ENCODE assay signal across 8 cellular contexts in genomic region chr14:77026930-77027537, GRCh38. TPM values are rescaled to one million over a fixed set of nuclear protein-coding genes. Genes with fewer than 3 reads are reported as not detected.
DNase-seq lines count a peak whose midpoint lies in the region; ATAC-seq and TF ChIP-seq lines count a peak whose summit lies in the region.

No MANE protein-coding gene starts in this region.

- DNase-seq in DND-41 (peak; percentile 46), NCI-H69 (lab: John Stamatoyannopoulos, UW) (peak; percentile 82), foreskin keratinocyte (no peak), osteocyte (ENCODE audit: extremely low spot score, unreplicated experiment) (no peak)
- peak; percentile 39 for DNase-seq in activated T-helper 9 cell treated with anti-CD3 and anti-CD28 coated beads, Interleukin-2, amount 50 U/mL, for 16 hours (ENCODE audit: low read depth)

- H3K4me1 ChIP-seq in DND-41 (ENCODE audit: insufficient read depth, low read length), result peaks cover 37% of the 10 kb centered on the region
- peaks cover 42% of the 10 kb centered on the region for H3K4me1 ChIP-seq in foreskin keratinocyte

- peak overlapping the region; percentile 98 for H3K4me2 ChIP-seq in DND-41 (ENCODE audit: insufficient read depth, low read length)

- H4K20me1 ChIP-seq in DND-41 (ENCODE audit: insufficient read depth, low read length), result peaks cover 24% of the 10 kb centered on the region

- H3K27me3 Mint-ChIP-seq in osteocyte (ENCODE audit: unreplicated experiment), result no peaks in the 10 kb centered on the region

- H3K27ac ChIP-seq in DND-41 (ENCODE audit: low read length) (no peak overlapping the region), foreskin keratinocyte (peak overlapping the region; percentile 86)

- H3K9me3 Mint-ChIP-seq in osteocyte (ENCODE audit: unreplicated experiment), result no peaks in the 10 kb centered on the region

- H2AFZ ChIP-seq in DND-41 (ENCODE audit: low read depth, low read length), result peak overlapping the region; percentile 86; the same call in 1 of the 2 replicates

- H3K4me1 Mint-ChIP-seq in osteocyte (ENCODE audit: unreplicated experiment), result peaks cover 57% of the 10 kb centered on the region

- H3K27me3 ChIP-seq in DND-41 (ENCODE audit: insufficient read depth, low read length, poor library complexity) (no peaks in the 10 kb centered on the region), foreskin keratinocyte (no peaks in the 10 kb centered on the region)

- peaks cover 17% of the 10 kb centered on the region for H3K36me3 ChIP-seq in DND-41 (ENCODE audit: insufficient read depth, low read length)

- peaks cover 31% of the 10 kb centered on the region for H3K36me3 Mint-ChIP-seq in osteocyte (ENCODE audit: unreplicated experiment)

- H3K9me3 ChIP-seq in DND-41 (ENCODE audit: insufficient read depth, low read length, severe bottlenecking), result no peaks in the 10 kb centered on the region

- peak overlapping the region; percentile 80 for H3K4me3 Mint-ChIP-seq in osteocyte (ENCODE audit: unreplicated experiment)

- peak overlapping the region; percentile 66 to 89; a peak in 3 of 4 replicates for H3K4me3 ChIP-seq in DND-41 (ENCODE audit: low read depth in 1 of 2, low read length in 2 of 2)

- no peak for TF ChIP-seq CTCF in DND-41 (IDR thresholded peaks at IDR 0.05; ENCODE audit: borderline replicate concordance, extremely low read depth, low read length, poor library complexity, severe bottlenecking)
- TF ChIP-seq CTCF in foreskin keratinocyte (conservative IDR thresholded peaks at IDR 0.05), result peak; percentile 50
- TF ChIP-seq CTCF in osteocyte (IDR thresholded peaks at IDR 0.05), result no peak

- peaks cover 20% of the 10 kb centered on the region for H3K79me2 ChIP-seq in DND-41 (ENCODE audit: insufficient read depth, low read length)

- H3K9ac ChIP-seq in DND-41 (ENCODE audit: low read depth, low read length), result peak overlapping the region; percentile 99

- peak; percentile 27 for ATAC-seq in DND-41 (ENCODE audit: insufficient read depth, low read depth)
- peak; percentile 17 for ATAC-seq in GM21825 (IDR thresholded peaks at IDR 0.05; ENCODE audit: unreplicated experiment)
- peak; percentile 16 for ATAC-seq in foreskin keratinocyte
- no peak for ATAC-seq in HG03565 (IDR thresholded peaks at IDR 0.05; ENCODE audit: unreplicated experiment)
- no peak for ATAC-seq in HG03039 (IDR thresholded peaks at IDR 0.05; ENCODE audit: unreplicated experiment)

- H3K27ac Mint-ChIP-seq in osteocyte (ENCODE audit: unreplicated experiment), result peak overlapping the region; percentile 97

RNA-seq across cellular contexts. Expression of gene IRF2BPL, which starts 1.5 kb away (rescaled TPM):
- total RNA-seq in foreskin keratinocyte (20.2 and 20.7 TPM in 2 replicates), osteocyte (107 and 120 TPM in 2 replicates)
- 8.0 and 8.7 TPM in 2 replicates for polyA plus RNA-seq in foreskin keratinocyte

Comparison
In these comparisons a context has a peak if more than half of its experiments do, and no peak if none do; other contexts are left out.
1. ATAC-seq: peak in DND-41 (single experiment), GM21825 (single experiment) and foreskin keratinocyte (single experiment); none in HG03565 (single experiment) and HG03039 (single experiment).
2. DNase-seq: peak in DND-41 (single experiment), NCI-H69 (single experiment) and activated T-helper 9 cell treated with anti-CD3 and anti-CD28 coated beads, Interleukin-2, amount 50 U/mL, for 16 hours (single experiment); none in foreskin keratinocyte (0 of 2) and osteocyte (single experiment).